15 cellular contexts compared by ENCODE assay signal in the genomic region with DNA sequence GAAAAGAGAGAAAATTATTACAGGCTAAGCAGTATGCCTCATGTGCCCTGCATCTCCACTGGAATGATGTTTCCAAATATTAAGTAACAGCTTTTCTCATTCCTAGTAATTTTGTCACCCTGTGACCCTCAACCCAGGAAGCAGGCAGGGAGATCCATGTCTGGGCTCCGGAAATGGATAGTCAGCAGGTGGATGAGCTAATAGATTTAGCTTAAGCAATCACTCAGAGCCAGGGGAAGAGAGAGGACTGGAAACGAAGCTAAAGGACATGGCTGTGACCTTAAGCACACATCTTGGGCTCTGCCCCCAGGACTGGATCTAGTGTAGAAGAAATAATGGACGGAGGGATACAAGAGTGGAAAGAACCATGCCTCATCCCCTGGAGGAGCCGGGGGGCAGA.
DNase-seq lines count a peak whose midpoint lies in the region; ATAC-seq and TF ChIP-seq lines count a peak whose summit lies in the region.
"Had no signal": no experiment of that assay in that cellular context is flagged by ENCODE, and none has a peak within 500 bp of the region (broad histone marks: within the 10 kb centered on the region; RNA-seq: fewer than 3 reads in every experiment).

No MANE protein-coding gene starts in this region.

- peaks cover 26% of the 10 kb centered on the region for H3K36me3 Mint-ChIP-seq in dendritic cell treated with granulocyte-macrophage colony-stimulating factor and Interleukin-4, amounts not matched to agents 40 ng/mL and 50 ng/mL, for 4 days (ENCODE audit: low read depth)
- H3K36me3 Mint-ChIP-seq in naive thymus-derived CD4-positive, alpha-beta T cell = peaks cover 3 to 33% (median 28%) of the 10 kb centered on the region in 5 donors

- intact Hi-C loops in dendritic cell treated with granulocyte-macrophage colony-stimulating factor and Interleukin-4, amounts not matched to agents 40 ng/mL and 50 ng/mL, for 4 days (cut with micrococcal nuclease) = no loop called here
- intact Hi-C loops in naive thymus-derived CD4-positive, alpha-beta T cell (cut with micrococcal nuclease) = no loop called here
- intact Hi-C loops in A673 (cut with micrococcal nuclease; ENCODE audit: unreplicated experiment) = loop anchor here (10.0 kb wide), 1 partner anchor 571 kb away; no protein-coding TSS in a partner anchor

- H3K27ac Mint-ChIP-seq in dendritic cell treated with granulocyte-macrophage colony-stimulating factor and Interleukin-4, amounts not matched to agents 40 ng/mL and 50 ng/mL, for 4 days = peak overlapping the region; percentile 1
- H3K27ac Mint-ChIP-seq in naive thymus-derived CD4-positive, alpha-beta T cell = no peak overlapping the region

- H3K4me3 Mint-ChIP-seq in dendritic cell treated with granulocyte-macrophage colony-stimulating factor and Interleukin-4, amounts not matched to agents 40 ng/mL and 50 ng/mL, for 4 days = no peak overlapping the region
- H3K4me3 Mint-ChIP-seq in naive thymus-derived CD4-positive, alpha-beta T cell = no peak overlapping the region
- H3K4me3 Mint-ChIP-seq: CD8-positive, alpha-beta memory T cell had no signal

- peaks cover 0 to 9% (median 0%) of the 10 kb centered on the region in 3 experiments for H3K9me3 ChIP-seq in naive thymus-derived CD4-positive, alpha-beta T cell (ENCODE audit: control insufficient read depth in 2 of 3, low read length in 3 of 3)
- H3K9me3 ChIP-seq in A673 (ENCODE audit: low read depth, low read length, poor library complexity, severe bottlenecking) = no peaks in the 10 kb centered on the region

- ATAC-seq in naive thymus-derived CD4-positive, alpha-beta T cell = peak; percentile 8
- no peak for ATAC-seq in GM21723 (IDR thresholded peaks at IDR 0.05; ENCODE audit: unreplicated experiment)

- TF ChIP-seq CTCF in A673 (conservative IDR thresholded peaks at IDR 0.05; ENCODE audit: low read depth, low read length) = no peak

- H3K36me3 ChIP-seq in naive thymus-derived CD4-positive, alpha-beta T cell (ENCODE audit: control insufficient read depth in 2 of 3, insufficient read depth in 3 of 3, low read length in 3 of 3) = no peaks in the 10 kb centered on the region
- no peaks in the 10 kb centered on the region for H3K36me3 ChIP-seq in A673 (ENCODE audit: insufficient read depth, low read length, poor library complexity, severe bottlenecking)
- H3K36me3 ChIP-seq: SJCRH30 had no signal

- peaks cover 10% of the 10 kb centered on the region for H3K9me3 Mint-ChIP-seq in dendritic cell treated with granulocyte-macrophage colony-stimulating factor and Interleukin-4, amounts not matched to agents 40 ng/mL and 50 ng/mL, for 4 days
- H3K9me3 Mint-ChIP-seq in naive thymus-derived CD4-positive, alpha-beta T cell = peaks cover 0 to 25% (median 9%) of the 10 kb centered on the region in 11 donors

- DNase-seq in EH (ENCODE audit: low read depth) (peak; percentile 28), HCEC 1CT (peak; percentile 79), A673 (ENCODE audit: low spot score) (no peak), UCSD-AML1 (lab: John Stamatoyannopoulos, UW; ENCODE audit: unreplicated experiment) (no peak)
- DNase-seq in naive thymus-derived CD4-positive, alpha-beta T cell = no peak
- DNase-seq: CD8-positive, alpha-beta memory T cell; MV-4-11; NCI-H1417 treated with DMSO at 0.1 percent for 48 hours; NCI-H510A treated with DMSO at 0.1 percent for 48 hours; OCI-M1; RPMI8226 had no signal

- no peaks in the 10 kb centered on the region for H3K27me3 ChIP-seq in naive thymus-derived CD4-positive, alpha-beta T cell (ENCODE audit: control insufficient read depth in 2 of 2, insufficient read depth in 2 of 2, low read length in 2 of 2)
- no peaks in the 10 kb centered on the region for H3K27me3 ChIP-seq in A673 (replicated peaks; ENCODE audit: insufficient read depth, low read depth, low read length, poor library complexity)
- H3K27me3 ChIP-seq: BLaER1, SJCRH30 had no signal

- H3K4me1 ChIP-seq in naive thymus-derived CD4-positive, alpha-beta T cell (ENCODE audit: control insufficient read depth in 2 of 2, insufficient read depth in 2 of 2, low read length in 2 of 2) = no peaks in the 10 kb centered on the region
- no peaks in the 10 kb centered on the region for H3K4me1 ChIP-seq in A673 (ENCODE audit: insufficient read depth, low read length, poor library complexity, severe bottlenecking)
- H3K4me1 ChIP-seq: BLaER1 had no signal

- no TSS peak for BruUV-seq in A673 (replicated peaks; lab: Mats Ljungman, UMichigan)

- no peak overlapping the region for H3K27ac ChIP-seq in naive thymus-derived CD4-positive, alpha-beta T cell (ENCODE audit: low read depth, low read length)
- no peak overlapping the region for H3K27ac ChIP-seq in A673 (ENCODE audit: low read depth, low read length, poor library complexity, severe bottlenecking)
- H3K27ac ChIP-seq: BLaER1, SJCRH30 had no signal

- CTCF ChIA-PET in naive thymus-derived CD4-positive, alpha-beta T cell (lab: Charles Lee) = no interaction called here
- CTCF ChIA-PET in A673 (lab: Charles Lee) = no interaction called here

- peaks cover 31% of the 10 kb centered on the region for H3K4me1 Mint-ChIP-seq in dendritic cell treated with granulocyte-macrophage colony-stimulating factor and Interleukin-4, amounts not matched to agents 40 ng/mL and 50 ng/mL, for 4 days (ENCODE audit: low read depth)
- peaks cover 0 to 2% (median 0%) of the 10 kb centered on the region in 7 donors for H3K4me1 Mint-ChIP-seq in naive thymus-derived CD4-positive, alpha-beta T cell
- H3K4me1 Mint-ChIP-seq: CD8-positive, alpha-beta memory T cell had no signal

- POLR2A ChIA-PET in naive thymus-derived CD4-positive, alpha-beta T cell (lab: Charles Lee) = no interaction called here
- POLR2A ChIA-PET in A673 (lab: Charles Lee; ENCODE audit: low non-redundant PET) = no interaction called here

- no peak overlapping the region for H3K4me3 ChIP-seq in naive thymus-derived CD4-positive, alpha-beta T cell (ENCODE audit: low read length)
- no peak overlapping the region for H3K4me3 ChIP-seq in A673 (ENCODE audit: low read depth, low read length, poor library complexity, severe bottlenecking)
- H3K4me3 ChIP-seq: BLaER1, SJCRH30 had no signal

- no peaks in the 10 kb centered on the region for H3K27me3 Mint-ChIP-seq in dendritic cell treated with granulocyte-macrophage colony-stimulating factor and Interleukin-4, amounts not matched to agents 40 ng/mL and 50 ng/mL, for 4 days
- H3K27me3 Mint-ChIP-seq in naive thymus-derived CD4-positive, alpha-beta T cell = no peaks in the 10 kb centered on the region
- H3K27me3 Mint-ChIP-seq: CD8-positive, alpha-beta memory T cell had no signal

Comparison
In these comparisons a context has a peak if more than half of its experiments do, and no peak if none do; other contexts are left out.
1. DNase-seq: peak in EH (single experiment) and HCEC 1CT (single experiment); none in naive thymus-derived CD4-positive, alpha-beta T cell (0 of 9), A673 (single experiment) and UCSD-AML1 (single experiment).